Comparison of ENCODE assay signal across 23 cellular contexts in the genomic region with DNA sequence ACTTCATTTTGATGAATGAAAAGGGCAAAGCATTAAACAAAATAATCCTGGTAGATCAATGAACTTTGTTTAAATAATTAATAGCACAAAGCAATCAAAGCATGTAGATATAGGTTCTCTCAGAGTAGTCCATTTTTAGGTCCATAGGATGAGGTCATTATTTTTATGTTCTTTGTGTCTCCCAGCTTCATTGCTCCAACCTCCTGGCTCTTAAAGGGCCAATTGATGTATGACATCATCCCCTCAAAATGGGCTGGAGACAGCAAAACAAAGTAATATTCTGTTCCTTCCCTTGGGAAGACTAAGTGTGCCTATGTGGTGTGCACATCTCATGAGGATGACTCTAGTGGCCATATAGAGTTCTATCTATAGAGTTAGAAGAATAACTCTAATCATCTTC.
"Had no signal": no experiment of that assay in that cellular context is flagged by ENCODE, and none has a peak within 500 bp of the region (broad histone marks: within the 10 kb centered on the region; RNA-seq: fewer than 3 reads in every experiment).

No MANE protein-coding gene starts in this region.

- H3K4me3 ChIP-seq: dorsolateral prefrontal cortex, esophagus muscularis mucosa, lower lobe of right lung, pancreas, smooth muscle cell, suprapubic skin had no signal

- H3K4me2 ChIP-seq: smooth muscle cell had no signal

- H3K4me1 ChIP-seq: foreskin keratinocyte, pancreas, suprapubic skin had no signal

- DNase-seq: dorsolateral prefrontal cortex; effector CD4-positive, alpha-beta T cell; foreskin keratinocyte; hypothalamus; immature natural killer cell; islet precursor cell; left ventricle myocardium superior; lower lobe of right lung; natural killer cell; pancreas; stimulated activated CD4-positive, alpha-beta T cell treated with anti-CD3 and anti-CD28 coated beads, Interleukin-12 subunit alpha, Interleukin-12 subunit beta, amount 100 ng/mL, for 4 hours; stimulated activated CD4-positive, alpha-beta T cell treated with anti-CD3 and anti-CD28 coated beads, Interleukin-1b, Interleukin-23, amount 100 ng/mL, for 48 hours; stimulated activated CD4-positive, alpha-beta T cell treated with anti-CD3 and anti-CD28 coated beads, Interleukin-4, amount 100 ng/mL, for 1 hour; stimulated activated CD8-positive, alpha-beta memory T cell treated with anti-CD3 and anti-CD28 coated beads, Interleukin-4, amount 100 ng/mL, for 48 hours; stimulated activated naive CD4-positive, alpha-beta T cell; stimulated activated naive CD8-positive, alpha-beta T cell treated with anti-CD3 and anti-CD28 coated beads, Interleukin-15, amount 100 ng/mL, for 72 hours; trophoblast cell had no signal

- FAIRE-seq: colon, pancreas had no signal

- H3K27ac ChIP-seq: esophagus muscularis mucosa, foreskin keratinocyte, lower lobe of right lung, neutrophil, pancreas, suprapubic skin had no signal

- H3K27me3 ChIP-seq: dorsolateral prefrontal cortex, esophagus muscularis mucosa, foreskin keratinocyte, neutrophil, pancreas, suprapubic skin had no signal

- H3K9me3 ChIP-seq: esophagus muscularis mucosa, lower lobe of right lung, neutrophil, pancreas, suprapubic skin had no signal

- ATAC-seq: foreskin keratinocyte; left ventricle myocardium superior; lower lobe of right lung; natural killer cell; pancreas; sciatic nerve; stimulated activated naive CD8-positive, alpha-beta T cell treated with anti-CD3 and anti-CD28 coated beads, Interleukin-15, amount 100 ng/mL, for 72 hours had no signal
